ENCODE assay signal across 19 cellular contexts in the genomic region with DNA sequence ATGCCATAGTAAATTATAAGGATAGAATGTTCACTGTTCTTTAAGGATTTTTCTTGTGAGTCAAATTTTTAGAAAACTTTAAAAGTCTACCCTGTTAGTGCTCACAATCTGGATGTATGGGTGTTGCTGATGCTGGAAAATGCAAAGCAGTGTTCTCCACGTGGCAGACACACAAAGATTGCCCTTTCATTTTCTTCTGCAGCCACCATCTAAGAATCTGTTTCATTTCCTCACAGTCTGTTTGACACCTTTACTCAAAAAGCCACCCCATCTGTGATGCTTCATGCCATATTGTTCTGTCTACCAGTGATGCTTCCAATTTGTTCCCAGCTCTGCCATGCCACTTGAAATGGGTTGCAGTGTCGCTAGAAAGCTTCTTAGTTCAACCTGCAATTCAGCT.
DNase-seq lines count a peak whose midpoint lies in the region; ATAC-seq and TF ChIP-seq lines count a peak whose summit lies in the region.
"Had no signal": no experiment of that assay in that cellular context is flagged by ENCODE, and none has a peak within 500 bp of the region (broad histone marks: within the 10 kb centered on the region; RNA-seq: fewer than 3 reads in every experiment).

No MANE protein-coding gene starts in this region.

- H3K4me2 ChIP-seq in PC-9: no peak overlapping the region

- TF ChIP-seq CTCF in PC-9 (conservative IDR thresholded peaks at IDR 0.05): no peak
- TF ChIP-seq CTCF in lower lobe of right lung (IDR thresholded peaks at IDR 0.05): no peak

- H3K4me1 ChIP-seq in ACC112 (ENCODE audit: control insufficient read depth, insufficient read depth, low read length, unreplicated experiment): peaks cover 37% of the 10 kb centered on the region
- H3K4me1 ChIP-seq in PC-9 (replicated peaks; ENCODE audit: insufficient read depth): peaks cover 30% of the 10 kb centered on the region
- no peaks in the 10 kb centered on the region for H3K4me1 ChIP-seq in lower lobe of right lung
- H3K4me1 ChIP-seq: adrenal gland, gastroesophageal sphincter had no signal

- no peaks in the 10 kb centered on the region for H4K20me1 ChIP-seq in PC-9 (ENCODE audit: insufficient read depth)

- H3K9me3 ChIP-seq in PC-9 (ENCODE audit: insufficient read depth, low read depth) (peaks cover 18% of the 10 kb centered on the region), lower lobe of right lung (no peaks in the 10 kb centered on the region)
- H3K9me3 ChIP-seq: adrenal gland had no signal

- POLR2A ChIA-PET in PC-9 (lab: Charles Lee; ENCODE audit: unreplicated experiment): no interaction called here

- intact Hi-C loops in PC-9 (cut with micrococcal nuclease; ENCODE audit: unreplicated experiment): no loop called here
- intact Hi-C loops in lower lobe of right lung (cut with DNase I): no loop called here

- H3K27ac ChIP-seq in ACC112 (ENCODE audit: low read depth, low read length): no peak overlapping the region
- H3K27ac ChIP-seq in PC-9: no peak overlapping the region
- no peak overlapping the region for H3K27ac ChIP-seq in lower lobe of right lung
- H3K27ac ChIP-seq: adrenal gland, gastroesophageal sphincter had no signal

- BruUV-seq in PC-9 (replicated peaks; lab: Mats Ljungman, UMichigan): no TSS peak

- CTCF ChIA-PET in PC-9 (lab: Charles Lee): no interaction called here

- H3F3A ChIP-seq in PC-9 (ENCODE audit: insufficient read depth, low read depth): peaks cover 7% of the 10 kb centered on the region

- peak overlapping the region; percentile 71 for H2AFZ ChIP-seq in ACC112 (ENCODE audit: low read length, unreplicated experiment)
- no peak overlapping the region for H2AFZ ChIP-seq in PC-9

- H3K9me2 ChIP-seq in PC-9 (ENCODE audit: insufficient read depth): no peaks in the 10 kb centered on the region

- no peak overlapping the region; the same call in 1 of the 2 replicates for H3K4me3 ChIP-seq in ACC112 (ENCODE audit: low read depth, low read length)
- H3K4me3 ChIP-seq in PC-9: no peak overlapping the region
- no peak overlapping the region for H3K4me3 ChIP-seq in lower lobe of right lung
- H3K4me3 ChIP-seq: adrenal gland, gastroesophageal sphincter had no signal

- H3K79me2 ChIP-seq in ACC112 (ENCODE audit: control insufficient read depth, insufficient read depth, low read length, unreplicated experiment) (no peaks in the 10 kb centered on the region), PC-9 (ENCODE audit: low read depth) (no peaks in the 10 kb centered on the region)

- H3K27me3 ChIP-seq in ACC112 (ENCODE audit: insufficient read depth, low read length) (no peaks in the 10 kb centered on the region), PC-9 (ENCODE audit: insufficient read depth, low read depth) (no peaks in the 10 kb centered on the region), lower lobe of right lung (ENCODE audit: low read depth) (no peaks in the 10 kb centered on the region)
- H3K27me3 ChIP-seq: adrenal gland, gastroesophageal sphincter had no signal

- ATAC-seq in GM19463 (IDR thresholded peaks at IDR 0.05; ENCODE audit: unreplicated experiment): peak; percentile 56
- peak; percentile 55 for ATAC-seq in HG02678 (IDR thresholded peaks at IDR 0.05; ENCODE audit: unreplicated experiment)
- ATAC-seq in HG03575 (IDR thresholded peaks at IDR 0.05; ENCODE audit: extremely low read depth, insufficient number of reproducible peaks, low FRiP score, unreplicated experiment): peak; percentile 43
- no peak for ATAC-seq in lower lobe of right lung
- ATAC-seq: gastroesophageal sphincter; stimulated activated effector memory CD8-positive, alpha-beta T cell treated with anti-CD3 and anti-CD28 coated beads, Interleukin-12 subunit alpha, Interleukin-12 subunit beta, amount 100 ng/mL, for 72 hours had no signal

- no peak for DNase-seq in NK-92 treated with Interleukin-12 subunit alpha and Interleukin-12 subunit beta, amount 100 ng/mL, for 24 hours (lab: John Stamatoyannopoulos, UW)
- no peak for DNase-seq in stimulated activated CD4-positive, alpha-beta T cell treated with anti-CD3 and anti-CD28 coated beads, Interleukin-2, amount 100 ng/mL, for 24 hours
- DNase-seq in PC-9: no peak
- DNase-seq in lower lobe of right lung: no peak
- DNase-seq: 8988T; activated CD4-positive, alpha-beta T cell treated with anti-CD3 and anti-CD28 coated beads, Interleukin-2, amount 10 ng/mL, durations not matched to agents 7 days and 5 days; activated T-cell treated with anti-CD3 and anti-CD28 coated beads, Interleukin-2, amount 50 U/mL, for 24 hours; adrenal gland; CD4-positive, CD25-positive, alpha-beta regulatory T cell; central memory CD4-positive, alpha-beta T cell; NCI-H2107; nucleus accumbens; SIG-M5 had no signal

- H3K36me3 ChIP-seq in ACC112 (ENCODE audit: insufficient read depth, low read length) (no peaks in the 10 kb centered on the region), PC-9 (ENCODE audit: low read depth) (no peaks in the 10 kb centered on the region), lower lobe of right lung (no peaks in the 10 kb centered on the region)
- H3K36me3 ChIP-seq: adrenal gland, gastroesophageal sphincter had no signal

Comparison
In these comparisons a context has a peak if more than half of its experiments do, and no peak if none do; other contexts are left out.
1. ATAC-seq: peak in GM19463 (single experiment), HG02678 (single experiment) and HG03575 (single experiment); none in lower lobe of right lung (0 of 2).